27 cellular contexts compared by ENCODE assay signal in the genomic region with DNA sequence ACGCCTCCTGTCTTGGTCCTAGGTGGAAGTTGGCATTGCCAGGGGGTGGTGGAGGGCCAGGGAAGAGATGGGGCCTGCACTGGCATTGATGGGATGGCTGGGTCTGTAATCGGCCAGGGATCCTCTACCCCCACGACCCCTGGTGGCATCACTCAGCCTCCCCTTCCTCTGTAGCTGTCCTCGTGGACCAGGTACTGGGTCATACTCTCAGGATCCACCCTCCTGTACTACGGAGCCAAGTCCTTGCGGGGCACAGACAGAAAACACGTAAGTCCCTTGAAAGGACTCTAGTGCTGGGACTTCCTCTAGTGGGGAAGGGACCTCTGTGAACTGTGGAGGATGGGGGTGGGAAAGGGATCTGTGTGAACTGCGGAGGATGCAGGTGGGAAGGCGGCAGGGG.
"Had no signal": no experiment of that assay in that cellular context is flagged by ENCODE, and none has a peak within 500 bp of the region (broad histone marks: within the 10 kb centered on the region; RNA-seq: fewer than 3 reads in every experiment).

No MANE protein-coding gene starts in this region.

- FAIRE-seq: kidney, urothelium cell line had no signal

- H3K9me3 Mint-ChIP-seq: naive thymus-derived CD8-positive, alpha-beta T cell; nephron progenitor cell; neural progenitor cell; stimulated activated naive B cell treated with anti-CD40 and anti-IgM and Interleukin-4, amounts not matched to agents 10 μg/mL and 1 μg/mL and 100 μg/mL, for 72 hours had no signal

- H3K9me3 ChIP-seq: left lung, lower lobe of right lung, ovary, right atrium auricular region, right lobe of liver, stomach, testis, thyroid gland, transverse colon, upper lobe of left lung had no signal

- H3K27me3 ChIP-seq: left lung, neural progenitor cell, ovary, right atrium auricular region, right lobe of liver, stomach, testis, thyroid gland, transverse colon, upper lobe of left lung had no signal

- H3K36me3 Mint-ChIP-seq: naive thymus-derived CD8-positive, alpha-beta T cell; neural progenitor cell; stimulated activated naive B cell treated with anti-CD40 and anti-IgM and Interleukin-4, amounts not matched to agents 10 μg/mL and 1 μg/mL and 100 μg/mL, for 72 hours had no signal

- H3K36me3 ChIP-seq: left lung, lower lobe of right lung, neural progenitor cell, ovary, right atrium auricular region, right lobe of liver, thyroid gland, transverse colon, upper lobe of left lung had no signal

- H3K27me3 Mint-ChIP-seq: progenitor cell of endocrine pancreas; stimulated activated naive B cell treated with anti-CD40 and anti-IgM and Interleukin-4, amounts not matched to agents 10 μg/mL and 1 μg/mL and 100 μg/mL, for 72 hours had no signal

- H2AFZ ChIP-seq: neural progenitor cell had no signal

- H3K27ac ChIP-seq: left lung, lower lobe of right lung, neural progenitor cell, ovary, right atrium auricular region, right lobe of liver, skin epidermis, stomach, testis, thyroid gland, transverse colon, upper lobe of left lung had no signal

- ATAC-seq: left colon; left lung; lower lobe of right lung; naive thymus-derived CD8-positive, alpha-beta T cell; right lobe of liver; stimulated activated naive B cell treated with anti-CD40 and anti-IgM and Interleukin-4, amounts not matched to agents 10 μg/mL and 1 μg/mL and 100 μg/mL, for 72 hours; stimulated activated naive CD8-positive, alpha-beta T cell treated with anti-CD3 and anti-CD28 coated beads, Interleukin-15, Interleukin-2, amounts not matched to agents 100 U/mL and 50 U/mL, for 24 hours had no signal

- H3K4me2 ChIP-seq: neural progenitor cell had no signal

- H3K9ac ChIP-seq: neural progenitor cell had no signal

- DNase-seq: hippocampal formation; left colon; left lung; lower lobe of right lung; mammary epithelial cell; mesenchymal stem cell; naive thymus-derived CD8-positive, alpha-beta T cell; nephron progenitor cell; ovary; stimulated activated CD4-positive, alpha-beta T cell treated with anti-CD3 and anti-CD28 coated beads, Interleukin-12 subunit alpha, Interleukin-12 subunit beta, amount 100 ng/mL, for 4 hours; stimulated activated CD4-positive, alpha-beta T cell treated with anti-CD3 and anti-CD28 coated beads, Interleukin-15, amount 100 ng/mL, for 24 hours; stimulated activated CD4-positive, alpha-beta T cell treated with anti-CD3 and anti-CD28 coated beads, Interleukin-2, amount 100 ng/mL, for 24 hours; stimulated activated CD4-positive, alpha-beta T cell treated with anti-CD3 and anti-CD28 coated beads, Interleukin-4, amount 100 ng/mL, for 1 hour; stimulated activated naive B cell treated with anti-CD40 and anti-IgM and Interleukin-4, amounts not matched to agents 10 μg/mL and 1 μg/mL and 100 μg/mL, for 72 hours; stimulated activated naive CD8-positive, alpha-beta T cell treated with anti-CD3 and anti-CD28 coated beads, Interleukin-15, Interleukin-2, amounts not matched to agents 100 U/mL and 50 U/mL, for 24 hours; stomach; testis; thyroid gland; transverse colon had no signal

- H3K4me3 ChIP-seq: left lung, lower lobe of right lung, neural progenitor cell, ovary, right atrium auricular region, right lobe of liver, skin epidermis, stomach, testis, thyroid gland, transverse colon, upper lobe of left lung had no signal

- H3K27ac Mint-ChIP-seq: naive thymus-derived CD8-positive, alpha-beta T cell; nephron progenitor cell; neural progenitor cell; progenitor cell of endocrine pancreas had no signal

- H3K4me3 Mint-ChIP-seq: naive thymus-derived CD8-positive, alpha-beta T cell; nephron progenitor cell; neural progenitor cell; stimulated activated naive B cell treated with anti-CD40 and anti-IgM and Interleukin-4, amounts not matched to agents 10 μg/mL and 1 μg/mL and 100 μg/mL, for 72 hours had no signal

- H3K4me1 ChIP-seq: left lung, right lobe of liver, transverse colon had no signal
